2 cellular contexts compared by ENCODE assay signal in genomic region chr2:27217173-27218121, GRCh38.
TF ChIP-seq lines count a peak whose summit lies in the region.

TSS of gene CAD (plus strand) at chr2:27217369. CDS start at chr2:27217552, 183 bp downstream.

TF ChIP-seq in HCT116, 20 proteins besides CTCF, POLR2A, EP300 and RAD21 (continued from another document):
- TF ChIP-seq EGR1 (IDR thresholded peaks at IDR 0.05; ENCODE audit: low read depth) (peak; percentile 81), ZBTB33 (IDR thresholded peaks at IDR 0.05; ENCODE audit: extremely low read depth, insufficient replicate concordance, low read length) (peak; percentile 43), MAX (IDR thresholded peaks at IDR 0.05) (peak; percentile 100)

TF ChIP-seq in SK-N-SH, 30 proteins besides CTCF, POLR2A, EP300 and RAD21 (continued from another document):
- TF ChIP-seq TAF1 (IDR thresholded peaks at IDR 0.05; ENCODE audit: borderline replicate concordance, low read depth, low read length) (peak; percentile 52; the same call in 1 of the 2 replicates), REST (IDR thresholded peaks at IDR 0.05; ENCODE audit: low read depth, low read length) (peak; percentile 43; the same call in 1 of the 2 replicates), USF2 (IDR thresholded peaks at IDR 0.05; ENCODE audit: borderline replicate concordance, low read depth, low read length) (peak; percentile 72), POLR2AphosphoS5 (IDR thresholded peaks at IDR 0.05; ENCODE audit: low read depth, low read length) (peak; percentile 86), TEAD4 (IDR thresholded peaks at IDR 0.05; ENCODE audit: borderline replicate concordance, insufficient read depth) (0 out of 2 replicates have a peak, but pooled peaks have one; percentile 29), RCOR1 (IDR thresholded peaks at IDR 0.05; ENCODE audit: low read length) (no peak), EZH2phosphoT487 (IDR thresholded peaks at IDR 0.05; ENCODE audit: borderline replicate concordance, low read depth) (no peak), PBX3 (IDR thresholded peaks at IDR 0.05) (peak; percentile 53; the same call in 1 of the 2 replicates), FOXJ3 (CRISPR knock-in tag; IDR thresholded peaks at IDR 0.05) (0 out of 2 replicates have a peak, but pooled peaks have one; percentile 35), MAX (IDR thresholded peaks at IDR 0.05; ENCODE audit: low read depth) (peak; percentile 100), YY1 (IDR thresholded peaks at IDR 0.05; ENCODE audit: low read depth) (peak; percentile 73), MXI1 (IDR thresholded peaks at IDR 0.05; ENCODE audit: low read depth, low read length) (peak; percentile 100)
